In genomic region chr20:45948742-45949541, GRCh38 we compare ENCODE assay signal across 13 cellular contexts. TPM values are rescaled to one million over a fixed set of nuclear protein-coding genes. Genes with fewer than 3 reads are reported as not detected.
DNase-seq lines count a peak whose midpoint lies in the region; ATAC-seq lines count a peak whose summit lies in the region.
"Had no signal": no experiment of that assay in that cellular context is flagged by ENCODE, and none has a peak within 500 bp of the region (broad histone marks: within the 10 kb centered on the region; RNA-seq: fewer than 3 reads in every experiment).

No MANE protein-coding gene starts in this region.

- H3K4me3 Mint-ChIP-seq in activated T-cell treated with anti-CD3 and anti-CD28 coated beads, Interleukin-2, amount 50 U/mL, for 72 hours, result no peak overlapping the region
- no peak overlapping the region for H3K4me3 Mint-ChIP-seq in effector memory CD8-positive, alpha-beta T cell

- no peaks in the 10 kb centered on the region for H3K27me3 Mint-ChIP-seq in activated T-cell treated with anti-CD3 and anti-CD28 coated beads, Interleukin-2, amount 50 U/mL, for 72 hours (ENCODE audit: low read depth)
- no peaks in the 10 kb centered on the region for H3K27me3 Mint-ChIP-seq in effector memory CD8-positive, alpha-beta T cell

- H3K4me1 Mint-ChIP-seq in activated T-cell treated with anti-CD3 and anti-CD28 coated beads, Interleukin-2, amount 50 U/mL, for 72 hours (ENCODE audit: low read depth), result peaks cover 15% of the 10 kb centered on the region
- H3K4me1 Mint-ChIP-seq in effector memory CD8-positive, alpha-beta T cell (ENCODE audit: low read depth in 2 of 2), result peaks cover 20 to 38% of the 10 kb centered on the region in 2 donors

- peak overlapping the region; percentile 40 for H3K27ac ChIP-seq in skeletal muscle tissue (ENCODE audit: low read depth, low read length)

- peak overlapping the region in 1 of 3 donors; percentile 57 for H3K9ac ChIP-seq in skeletal muscle tissue (ENCODE audit: low read depth in 1 of 3, low read length in 3 of 3)

- peaks cover 7 to 15% of the 10 kb centered on the region in 2 donors for H3K36me3 Mint-ChIP-seq in activated T-cell treated with anti-CD3 and anti-CD28 coated beads, Interleukin-2, amount 50 U/mL, for 72 hours (ENCODE audit: insufficient read depth in 2 of 2)
- H3K36me3 Mint-ChIP-seq in effector memory CD8-positive, alpha-beta T cell (ENCODE audit: insufficient read depth), result peaks cover 62% of the 10 kb centered on the region

- no peaks in the 10 kb centered on the region for H3K9me3 Mint-ChIP-seq in activated T-cell treated with anti-CD3 and anti-CD28 coated beads, Interleukin-2, amount 50 U/mL, for 72 hours
- H3K9me3 Mint-ChIP-seq in effector memory CD8-positive, alpha-beta T cell, result no peaks in the 10 kb centered on the region

- H3K4me3 ChIP-seq in skeletal muscle tissue (ENCODE audit: low read length in 3 of 3), result peak overlapping the region in 1 of 3 donors; percentile 22
- H3K4me3 ChIP-seq: tibial nerve had no signal

- H3K27ac Mint-ChIP-seq in activated T-cell treated with anti-CD3 and anti-CD28 coated beads, Interleukin-2, amount 50 U/mL, for 72 hours, result peak overlapping the region; percentile 29
- peak overlapping the region; percentile 56 to 92 for H3K27ac Mint-ChIP-seq in effector memory CD8-positive, alpha-beta T cell

- no peaks in the 10 kb centered on the region for H3K9me3 ChIP-seq in skeletal muscle tissue (ENCODE audit: control insufficient read depth in 3 of 3, low read length in 3 of 3)
- H3K9me3 ChIP-seq: tibial nerve had no signal

- H3K27me3 ChIP-seq in skeletal muscle tissue (ENCODE audit: control insufficient read depth in 3 of 3, insufficient read depth in 3 of 3, low read length in 3 of 3), result no peaks in the 10 kb centered on the region
- H3K27me3 ChIP-seq: tibial nerve had no signal

- ATAC-seq in activated T-cell treated with anti-CD3 and anti-CD28 coated beads, Interleukin-2, amount 50 U/mL, for 72 hours (replicated peaks in 1 of 2), result no peak
- no peak for ATAC-seq in effector memory CD8-positive, alpha-beta T cell (replicated peaks)
- ATAC-seq in GM21360 (IDR thresholded peaks at IDR 0.05; ENCODE audit: unreplicated experiment), result no peak
- no peak for ATAC-seq in HG02763 (IDR thresholded peaks at IDR 0.05; ENCODE audit: unreplicated experiment)

- DNase-seq in activated T-cell treated with anti-CD3 and anti-CD28 coated beads, Interleukin-2, amount 50 U/mL, for 72 hours, result no peak
- no peak for DNase-seq in activated T-cell treated with anti-CD3 and anti-CD28 coated beads, Interleukin-2, amount 50 U/mL, for 48 hours
- peak; percentile 51 for DNase-seq in LHCN-M2 (ENCODE audit: low read depth)
- no peak for DNase-seq in effector memory CD8-positive, alpha-beta T cell
- DNase-seq in NCI-H187 treated with DMSO at 0.1 percent for 48 hours (lab: John Stamatoyannopoulos, UW), result no peak
- DNase-seq: aorta, H7, NCI-H1105 treated with DMSO at 0.1 percent for 48 hours, NCI-H446 treated with DMSO at 0.1 percent for 48 hours had no signal

- H3K36me3 ChIP-seq in skeletal muscle tissue (ENCODE audit: control insufficient read depth in 3 of 3, insufficient read depth in 3 of 3, low read length in 3 of 3), result peaks cover 91 to 96% (median 96%) of the 10 kb centered on the region in 3 donors

- H3K4me1 ChIP-seq in skeletal muscle tissue (ENCODE audit: control insufficient read depth in 3 of 3, insufficient read depth in 3 of 3, low read length in 3 of 3), result peaks cover 11 to 43% (median 24%) of the 10 kb centered on the region in 3 donors

RNA-seq across cellular contexts. Expression of gene PCIF1, which starts 14.5 kb away (rescaled TPM):
- total RNA-seq in activated T-cell treated with anti-CD3 and anti-CD28 coated beads, Interleukin-2, amount 50 U/mL, for 72 hours, result 10 to 100 TPM; 38.7 to 42.0 TPM
- 10.2 and 13.6 TPM in 2 replicates for total RNA-seq in LHCN-M2 (2014; rRNA removed)
- polyA plus RNA-seq in LHCN-M2 (2012), result 25.7 TPM
- 7.3 TPM for total RNA-seq in skeletal muscle tissue

RNA-seq across cellular contexts. Expression of gene ZNF335, which starts 23.1 kb away (rescaled TPM):
- 10 to 100 TPM; 28.4 to 29.8 TPM for total RNA-seq in activated T-cell treated with anti-CD3 and anti-CD28 coated beads, Interleukin-2, amount 50 U/mL, for 72 hours
- 15.3 and 15.9 TPM in 2 replicates for total RNA-seq in LHCN-M2 (2014; rRNA removed)
- polyA plus RNA-seq in LHCN-M2 (2012), result 8.5 TPM
- total RNA-seq in skeletal muscle tissue, result 6.3 TPM

RNA-seq across cellular contexts. Expression of gene PLTP, which starts 37.0 kb away (rescaled TPM):
- 10 to 100 TPM in 1 of 2 donors, 1 to 10 TPM in 1; 8.9 to 18.0 TPM for total RNA-seq in activated T-cell treated with anti-CD3 and anti-CD28 coated beads, Interleukin-2, amount 50 U/mL, for 72 hours
- total RNA-seq in LHCN-M2 (2014; rRNA removed) (7.2 and 10.3 TPM in 2 replicates), skeletal muscle tissue (38.1 TPM)
- polyA plus RNA-seq in LHCN-M2 (2012), result 8.0 TPM

RNA-seq across cellular contexts. Expression of gene CTSA, which starts 57.8 kb away (rescaled TPM):
- total RNA-seq in activated T-cell treated with anti-CD3 and anti-CD28 coated beads, Interleukin-2, amount 50 U/mL, for 72 hours, result 10 to 100 TPM; 37.0 to 59.1 TPM
- 118 and 180 TPM in 2 replicates for total RNA-seq in LHCN-M2 (2014; rRNA removed)
- polyA plus RNA-seq in LHCN-M2 (2012), result 196 TPM
- 23.0 TPM for total RNA-seq in skeletal muscle tissue

RNA-seq across cellular contexts. Expression of gene NEURL2, which starts 57.9 kb away (rescaled TPM):
- 1 to 10 TPM; 2.1 to 3.2 TPM for total RNA-seq in activated T-cell treated with anti-CD3 and anti-CD28 coated beads, Interleukin-2, amount 50 U/mL, for 72 hours
- 5.4 and 9.0 TPM in 2 replicates for total RNA-seq in LHCN-M2 (2014; rRNA removed)
- 3.5 TPM for polyA plus RNA-seq in LHCN-M2 (2012)
- total RNA-seq in skeletal muscle tissue, result 13.0 TPM
